ENCODE assay signal across 7 cellular contexts in the genomic region with DNA sequence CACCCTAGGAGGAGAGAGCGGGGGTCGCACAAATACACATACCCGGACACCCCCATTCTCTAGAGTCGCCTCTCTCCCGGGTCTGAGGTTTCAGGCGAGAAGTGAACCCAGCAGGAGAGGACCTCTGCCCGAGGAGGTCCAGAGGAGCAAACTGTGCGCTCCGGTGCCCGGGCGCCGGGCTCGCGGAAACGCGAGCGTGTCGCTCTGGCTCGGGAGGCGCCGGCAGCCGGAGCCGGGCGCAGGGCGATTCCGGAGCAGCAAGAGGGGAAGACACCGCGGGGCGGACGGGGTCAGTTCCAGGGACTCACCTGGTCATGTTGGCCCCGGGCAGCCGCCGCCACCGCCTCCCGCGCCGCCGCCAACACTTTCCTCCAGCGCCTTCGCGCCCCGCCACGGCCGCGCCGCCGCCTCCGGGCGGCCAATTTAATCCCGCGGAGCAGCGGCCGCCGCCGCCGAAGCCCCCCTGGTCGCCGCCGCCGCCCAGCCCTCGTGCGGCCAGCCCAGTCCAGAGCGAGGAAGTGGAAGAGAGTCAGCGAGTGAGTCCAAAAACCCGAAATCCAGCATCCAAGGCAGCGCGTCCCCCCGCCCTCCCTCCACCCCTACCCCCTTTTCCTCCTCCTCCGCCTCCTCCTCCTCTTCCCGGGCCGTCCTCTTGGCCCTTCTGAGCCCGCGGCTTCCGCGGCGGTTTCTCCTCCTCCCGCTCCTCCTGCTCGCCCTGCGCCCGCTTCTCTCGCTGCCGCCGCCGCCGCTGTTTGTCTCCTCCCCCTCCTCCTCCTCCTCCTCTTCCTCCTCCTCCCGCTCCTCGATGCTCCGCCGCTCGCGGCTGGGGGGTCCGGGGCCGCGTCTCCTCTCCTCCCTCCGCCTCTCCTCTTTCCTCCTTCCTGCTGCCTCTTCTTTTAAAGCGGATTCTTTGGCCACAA.
DNase-seq lines count a peak whose midpoint lies in the region; ATAC-seq and TF ChIP-seq lines count a peak whose summit lies in the region.

No MANE protein-coding gene starts in this region.

- H3K36me3 Mint-ChIP-seq in progenitor cell of endocrine pancreas (ENCODE audit: insufficient read depth) = no peaks in the 10 kb centered on the region

- H3K4me3 ChIP-seq in GM08714 (ENCODE audit: low read length) = peak overlapping the region; percentile 30; the same call in 1 of the 2 replicates

- peak; percentile 46 for DNase-seq in NCI-H1105 (lab: John Stamatoyannopoulos, UW)
- peak in 53 of 58 donors; percentile 22 to 84 (median 69) for DNase-seq in anterior cingulate cortex (lab: John Stamatoyannopoulos, UW)
- peak in 46 of 51 donors; percentile 31 to 84 (median 68) for DNase-seq in hypothalamus (lab: John Stamatoyannopoulos, UW)
- DNase-seq in progenitor cell of endocrine pancreas (ENCODE audit: low spot score, unreplicated experiment) = peak; percentile 39

- H3K27ac Mint-ChIP-seq in progenitor cell of endocrine pancreas = peak overlapping the region; percentile 92

- H3K9me3 Mint-ChIP-seq in progenitor cell of endocrine pancreas (ENCODE audit: low read depth) = no peaks in the 10 kb centered on the region

- TF ChIP-seq CTCF in progenitor cell of endocrine pancreas (IDR thresholded peaks at IDR 0.05; ENCODE audit: unreplicated experiment) = no peak

- no peak for ATAC-seq in HG03108 (IDR thresholded peaks at IDR 0.05; ENCODE audit: unreplicated experiment)
- ATAC-seq in GM18873 (IDR thresholded peaks at IDR 0.05; ENCODE audit: low FRiP score, unreplicated experiment) = no peak

- H3K4me1 Mint-ChIP-seq in progenitor cell of endocrine pancreas (ENCODE audit: low read depth) = peaks cover 30% of the 10 kb centered on the region

- peaks cover 23% of the 10 kb centered on the region for H3K27me3 Mint-ChIP-seq in progenitor cell of endocrine pancreas

- H3K4me3 Mint-ChIP-seq in progenitor cell of endocrine pancreas (ENCODE audit: low read depth) = peak overlapping the region; percentile 96
